In the genomic region with DNA sequence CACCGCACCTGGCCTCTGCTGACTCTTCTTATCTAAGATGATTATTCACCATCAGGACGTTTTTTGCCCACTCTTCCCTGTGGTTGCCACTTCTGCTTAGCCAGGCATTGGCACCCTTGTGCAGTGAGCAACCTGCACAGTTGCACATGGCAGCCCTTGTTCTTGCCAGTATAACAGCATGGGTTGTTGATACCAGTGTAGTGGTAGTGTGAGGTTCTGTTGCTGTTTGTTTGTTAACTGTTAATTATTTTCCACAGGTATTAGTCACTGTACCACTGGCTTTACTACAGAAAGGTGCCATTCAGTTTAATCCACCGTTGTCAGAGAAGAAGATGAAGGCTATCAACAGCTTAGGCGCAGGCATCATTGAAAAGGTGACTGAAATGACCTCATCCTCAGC, we compare ENCODE assay signal across 16 cellular contexts. TPM values are rescaled to one million over a fixed set of nuclear protein-coding genes. Genes with fewer than 3 reads are reported as not detected.
DNase-seq lines count a peak whose midpoint lies in the region; ATAC-seq and TF ChIP-seq lines count a peak whose summit lies in the region.
"Had no signal": no experiment of that assay in that cellular context is flagged by ENCODE, and none has a peak within 500 bp of the region (broad histone marks: within the 10 kb centered on the region; RNA-seq: fewer than 3 reads in every experiment).

No MANE protein-coding gene starts in this region.

- no peaks in the 10 kb centered on the region for H3K4me1 ChIP-seq in CD4-positive, alpha-beta memory T cell (ENCODE audit: insufficient read depth, low read length)
- H3K4me1 ChIP-seq in GM23338 (ENCODE audit: insufficient read depth): no peaks in the 10 kb centered on the region
- H3K4me1 ChIP-seq: BE2C, Caco-2 had no signal

- no peaks in the 10 kb centered on the region for H3F3A ChIP-seq in GM23338 (replicated peaks; ENCODE audit: low read depth)

- H3K4me1 Mint-ChIP-seq in CD4-positive, alpha-beta memory T cell: peaks cover 17 to 28% (median 21%) of the 10 kb centered on the region in 4 donors
- H3K4me1 Mint-ChIP-seq in Calu3 (ENCODE audit: low read depth, unreplicated experiment): peaks cover 9% of the 10 kb centered on the region
- peaks cover 14% of the 10 kb centered on the region for H3K4me1 Mint-ChIP-seq in endothelial cell (ENCODE audit: unreplicated experiment)
- H3K4me1 Mint-ChIP-seq in stimulated activated naive B cell treated with anti-CD40 and anti-IgM and Interleukin-4, amounts not matched to agents 10 μg/mL and 1 μg/mL and 100 μg/mL, for 72 hours: peaks cover 37 to 54% of the 10 kb centered on the region in 2 donors
- peaks cover 9% of the 10 kb centered on the region; the same call in 2 of the 3 replicates for H3K4me1 Mint-ChIP-seq in GM23338

- H3K27ac ChIP-seq in CD4-positive, alpha-beta memory T cell (ENCODE audit: low read depth, low read length): no peak overlapping the region
- H3K27ac ChIP-seq in GM23338 (ENCODE audit: low read depth): no peak overlapping the region
- H3K27ac ChIP-seq: C4-2B, KMS-11 had no signal

- H3K79me2 ChIP-seq in GM23338 (replicated peaks; ENCODE audit: insufficient read depth): no peaks in the 10 kb centered on the region

- H3K27me3 ChIP-seq in CD4-positive, alpha-beta memory T cell (ENCODE audit: insufficient read depth, low read length): no peaks in the 10 kb centered on the region
- H3K27me3 ChIP-seq in GM23338 (ENCODE audit: insufficient read depth): no peaks in the 10 kb centered on the region
- H3K27me3 ChIP-seq: BE2C had no signal

- no peaks in the 10 kb centered on the region for H3K9me2 ChIP-seq in GM23338 (ENCODE audit: insufficient read depth)

- intact Hi-C loops in CD4-positive, alpha-beta memory T cell (cut with micrococcal nuclease): no loop called here
- intact Hi-C loops in Calu3 (cut with micrococcal nuclease; ENCODE audit: unreplicated experiment): no loop called here

- H2AFZ ChIP-seq in GM23338: no peak overlapping the region

- H3K27ac Mint-ChIP-seq in CD4-positive, alpha-beta memory T cell: peak overlapping the region in 4 of 7 donors; percentile 5 to 53 (median 31)
- peak overlapping the region; percentile 31 for H3K27ac Mint-ChIP-seq in Calu3 (ENCODE audit: unreplicated experiment)
- H3K27ac Mint-ChIP-seq in endothelial cell (ENCODE audit: unreplicated experiment): peak overlapping the region; percentile 18
- peak overlapping the region; percentile 51 for H3K27ac Mint-ChIP-seq in stimulated activated naive B cell treated with anti-CD40 and anti-IgM and Interleukin-4, amounts not matched to agents 10 μg/mL and 1 μg/mL and 100 μg/mL, for 72 hours
- H3K27ac Mint-ChIP-seq in GM23338: no peak overlapping the region

- TF ChIP-seq CTCF in Calu3 (IDR thresholded peaks at IDR 0.05; ENCODE audit: unreplicated experiment) (no peak), endothelial cell (IDR thresholded peaks at IDR 0.05; ENCODE audit: unreplicated experiment) (no peak), GM23338 (conservative IDR thresholded peaks at IDR 0.05; ENCODE audit: low read depth in 2 of 2) (no peak), GM13976 (IDR thresholded peaks at IDR 0.05; ENCODE audit: borderline replicate concordance, control extremely low read depth, extremely low read depth, insufficient read depth, missing control alignments) (no peak)

- POLR2A ChIA-PET in CD4-positive, alpha-beta memory T cell (lab: Charles Lee; ENCODE audit: partially characterized antibody): no interaction called here

- H3K36me3 Mint-ChIP-seq in CD4-positive, alpha-beta memory T cell: peaks cover 48 to 50% of the 10 kb centered on the region in 2 donors
- H3K36me3 Mint-ChIP-seq in Calu3 (ENCODE audit: insufficient read depth, unreplicated experiment) (no peaks in the 10 kb centered on the region), endothelial cell (ENCODE audit: low read depth, unreplicated experiment) (peaks cover 52% of the 10 kb centered on the region), GM23338 (ENCODE audit: low read depth) (peaks cover 15% of the 10 kb centered on the region)
- H3K36me3 Mint-ChIP-seq in stimulated activated naive B cell treated with anti-CD40 and anti-IgM and Interleukin-4, amounts not matched to agents 10 μg/mL and 1 μg/mL and 100 μg/mL, for 72 hours: peaks cover 27 to 65% of the 10 kb centered on the region in 2 donors

- H3K4me3 Mint-ChIP-seq in CD4-positive, alpha-beta memory T cell: no peak overlapping the region
- no peak overlapping the region for H3K4me3 Mint-ChIP-seq in Calu3 (ENCODE audit: low read depth, unreplicated experiment)
- H3K4me3 Mint-ChIP-seq in endothelial cell (ENCODE audit: unreplicated experiment): no peak overlapping the region
- no peak overlapping the region for H3K4me3 Mint-ChIP-seq in stimulated activated naive B cell treated with anti-CD40 and anti-IgM and Interleukin-4, amounts not matched to agents 10 μg/mL and 1 μg/mL and 100 μg/mL, for 72 hours
- H3K4me3 Mint-ChIP-seq in GM23338: no peak overlapping the region

- in situ Hi-C loops in GM13976 (cut with MboI; ENCODE audit: low sequenced_read_pairs, unreplicated experiment): no loop called here

- H3K4me2 ChIP-seq in GM23338: no peak overlapping the region
- H3K4me2 ChIP-seq: KMS-11 had no signal

- no TSS peak for BruUV-seq in Calu3 (replicated peaks; lab: Mats Ljungman, UMichigan)

- no peak for DNase-seq in CD4-positive, alpha-beta memory T cell
- DNase-seq in Calu3 (no peak), endothelial cell (ENCODE audit: low spot score) (no peak), GM23338 (ENCODE audit: low spot score) (no peak), GM13976 (ENCODE audit: low spot score) (no peak)
- no peak for DNase-seq in stimulated activated naive B cell treated with anti-CD40 and anti-IgM and Interleukin-4, amounts not matched to agents 10 μg/mL and 1 μg/mL and 100 μg/mL, for 72 hours
- no peak for DNase-seq in stimulated activated CD4-positive, alpha-beta T cell treated with anti-CD3 and anti-CD28 coated beads, Interleukin-2, amount 100 ng/mL, for 48 hours
- DNase-seq: BE2C; Caco-2; CD8-positive, alpha-beta memory T cell; DMS 273 treated with DMSO at 0.1 percent for 48 hours; DMS79 treated with DMSO at 0.1 percent for 48 hours; EL; H7 had no signal

- H4K20me1 ChIP-seq in GM23338 (replicated peaks; ENCODE audit: insufficient read depth): 0 out of 2 replicates have a peak, but pooled peaks cover 4% of the 10 kb centered on the region

- no peak overlapping the region for H3K4me3 ChIP-seq in CD4-positive, alpha-beta memory T cell (ENCODE audit: low read length in 2 of 2)
- H3K4me3 ChIP-seq in GM23338: no peak overlapping the region

- no peak for ATAC-seq in stimulated activated naive B cell treated with anti-CD40 and anti-IgM and Interleukin-4, amounts not matched to agents 10 μg/mL and 1 μg/mL and 100 μg/mL, for 72 hours (replicated peaks)
- ATAC-seq in GM23338: no peak

- no peaks in the 10 kb centered on the region for H3K27me3 Mint-ChIP-seq in CD4-positive, alpha-beta memory T cell
- no peaks in the 10 kb centered on the region for H3K27me3 Mint-ChIP-seq in Calu3 (ENCODE audit: unreplicated experiment)
- H3K27me3 Mint-ChIP-seq in endothelial cell (ENCODE audit: unreplicated experiment): no peaks in the 10 kb centered on the region
- H3K27me3 Mint-ChIP-seq in stimulated activated naive B cell treated with anti-CD40 and anti-IgM and Interleukin-4, amounts not matched to agents 10 μg/mL and 1 μg/mL and 100 μg/mL, for 72 hours: no peaks in the 10 kb centered on the region
- H3K27me3 Mint-ChIP-seq in GM23338 (ENCODE audit: insufficient read depth, low read depth, poor library complexity): peaks cover 6% of the 10 kb centered on the region
- H3K27me3 Mint-ChIP-seq: CD8-positive, alpha-beta memory T cell had no signal

- CTCF ChIA-PET in CD4-positive, alpha-beta memory T cell (lab: Charles Lee; ENCODE audit: partially characterized antibody): interaction anchor here (2.2 kb wide), 1 partner anchor 9 kb away, joined by 6 read pairs; no protein-coding TSS in a partner anchor
- CTCF ChIA-PET in Calu3 (lab: Charles Lee): no interaction called here

- no peaks in the 10 kb centered on the region for H3K9me3 ChIP-seq in CD4-positive, alpha-beta memory T cell (ENCODE audit: control insufficient read depth in 1 of 2, low read length in 2 of 2)
- H3K9me3 ChIP-seq: BE2C, Caco-2 had no signal

- H3K36me3 ChIP-seq in CD4-positive, alpha-beta memory T cell (ENCODE audit: insufficient read depth, low read length): no peaks in the 10 kb centered on the region
- H3K36me3 ChIP-seq in GM23338 (ENCODE audit: insufficient read depth): peaks cover 3% of the 10 kb centered on the region; the same call in 1 of the 2 replicates
- H3K36me3 ChIP-seq: BE2C had no signal

- peaks cover 0 to 3% (median 0%) of the 10 kb centered on the region in 8 donors for H3K9me3 Mint-ChIP-seq in CD4-positive, alpha-beta memory T cell
- no peaks in the 10 kb centered on the region for H3K9me3 Mint-ChIP-seq in Calu3 (ENCODE audit: low read depth, unreplicated experiment)
- H3K9me3 Mint-ChIP-seq in endothelial cell (ENCODE audit: unreplicated experiment): no peaks in the 10 kb centered on the region
- peaks cover 0 to 3% of the 10 kb centered on the region in 2 donors for H3K9me3 Mint-ChIP-seq in stimulated activated naive B cell treated with anti-CD40 and anti-IgM and Interleukin-4, amounts not matched to agents 10 μg/mL and 1 μg/mL and 100 μg/mL, for 72 hours
- no peaks in the 10 kb centered on the region for H3K9me3 Mint-ChIP-seq in GM23338
- H3K9me3 Mint-ChIP-seq: CD8-positive, alpha-beta memory T cell had no signal

TF ChIP-seq in GM23338, 12 proteins besides CTCF, POLR2A, EP300 and RAD21 (continues in another document):
- no peak for TF ChIP-seq EZH2phosphoT487 (IDR thresholded peaks at IDR 0.05; ENCODE audit: unreplicated experiment)

RNA-seq across cellular contexts. Expression of gene DEK, which starts 52.1 kb away (rescaled TPM):
- 100 to 1,000 TPM; 128 to 131 TPM for total RNA-seq in CD4-positive, alpha-beta memory T cell
- 10 to 100 TPM; 56.4 to 91.4 TPM for polyA plus RNA-seq in CD4-positive, alpha-beta memory T cell
- total RNA-seq in Calu3 (2022): 96.2 and 108 TPM in 2 replicates
- total RNA-seq in endothelial cell (ENCODE audit: unreplicated experiment): 61.2 TPM
- 213 and 218 TPM in 2 replicates for total RNA-seq in GM23338 (2014; rRNA removed; shearing (Covaris generic))
- 516 and 582 TPM in 2 replicates for polyA plus RNA-seq in GM23338 (2016; fragmentation: Nextera tagmentation; extraction: Ambion mirVana)

RNA-seq across cellular contexts. Expression of gene KDM1B, which starts 57.0 kb away (rescaled TPM):
- total RNA-seq in CD4-positive, alpha-beta memory T cell: 10 to 100 TPM; 12.0 to 12.3 TPM
- polyA plus RNA-seq in CD4-positive, alpha-beta memory T cell: under 1 TPM; 0.45 to 0.96 TPM
- 11.3 and 13.5 TPM in 2 replicates for total RNA-seq in Calu3 (2022)
- 14.9 TPM for total RNA-seq in endothelial cell (ENCODE audit: unreplicated experiment)
- total RNA-seq in GM23338 (2014; rRNA removed; shearing (Covaris generic)): 6.9 and 9.0 TPM in 2 replicates
- 2.2 and 3.8 TPM in 2 replicates for polyA plus RNA-seq in GM23338 (2016; fragmentation: Nextera tagmentation; extraction: Ambion mirVana)

RNA-seq across cellular contexts. Expression of gene TPMT, which starts 57.4 kb away (rescaled TPM):
- 1 to 10 TPM; 6.4 to 7.4 TPM for total RNA-seq in CD4-positive, alpha-beta memory T cell
- 10 to 100 TPM; 10.2 to 18.3 TPM for polyA plus RNA-seq in CD4-positive, alpha-beta memory T cell
- 7.6 and 9.4 TPM in 2 replicates for total RNA-seq in Calu3 (2022)
- 13.7 TPM for total RNA-seq in endothelial cell (ENCODE audit: unreplicated experiment)
- 17.5 and 21.6 TPM in 2 replicates for total RNA-seq in GM23338 (2014; rRNA removed; shearing (Covaris generic))
- 15.5 and 19.5 TPM in 2 replicates for polyA plus RNA-seq in GM23338 (2016; fragmentation: Nextera tagmentation; extraction: Ambion mirVana)
